In genomic region chr4:181939199-181939945, GRCh38 we compare ENCODE assay signal across 13 cellular contexts.
DNase-seq lines count a peak whose midpoint lies in the region; ATAC-seq and TF ChIP-seq lines count a peak whose summit lies in the region.
"Had no signal": no experiment of that assay in that cellular context is flagged by ENCODE, and none has a peak within 500 bp of the region (broad histone marks: within the 10 kb centered on the region; RNA-seq: fewer than 3 reads in every experiment).

No MANE protein-coding gene starts in this region.

- H3K9ac ChIP-seq in endodermal cell (ENCODE audit: extremely low read depth, low read length, poor library complexity, severe bottlenecking), result no peak overlapping the region
- peak overlapping the region; percentile 32 for H3K9ac ChIP-seq in mesenchymal stem cell (ENCODE audit: low read length)

- H3K36me3 Mint-ChIP-seq in endodermal cell (ENCODE audit: low read depth), result no peaks in the 10 kb centered on the region

- no peak overlapping the region for H2AFZ ChIP-seq in mesenchymal stem cell (ENCODE audit: low read depth, low read length)

- H2BK120ac ChIP-seq in mesenchymal stem cell (ENCODE audit: low read depth, low read length), result no peak overlapping the region

- ATAC-seq in GM18873 (IDR thresholded peaks at IDR 0.05; ENCODE audit: low FRiP score, unreplicated experiment), result no peak
- ATAC-seq in HG02571 (IDR thresholded peaks at IDR 0.05; ENCODE audit: unreplicated experiment), result no peak

- H3K4me1 ChIP-seq in endodermal cell (ENCODE audit: control insufficient read depth, insufficient read depth, low read length), result no peaks in the 10 kb centered on the region
- no peaks in the 10 kb centered on the region for H3K4me1 ChIP-seq in mesenchymal stem cell (ENCODE audit: control insufficient read depth, insufficient read depth, low read depth, low read length)

- no peak overlapping the region for H2AK5ac ChIP-seq in mesenchymal stem cell (ENCODE audit: low read length, severe bottlenecking)

- H3K18ac ChIP-seq in mesenchymal stem cell (ENCODE audit: low read depth in 1 of 2, low read length in 2 of 2), result no peak overlapping the region

- no peak overlapping the region for H4K91ac ChIP-seq in mesenchymal stem cell (ENCODE audit: low read length)

- H3K27ac Mint-ChIP-seq in endodermal cell, result no peak overlapping the region

- H3K4me1 Mint-ChIP-seq in endodermal cell, result no peaks in the 10 kb centered on the region

- no peak overlapping the region for H2BK15ac ChIP-seq in mesenchymal stem cell (ENCODE audit: low read depth, poor library complexity, severe bottlenecking)

- no peak overlapping the region for H3K4me2 ChIP-seq in mesenchymal stem cell (ENCODE audit: low read length, poor library complexity, severe bottlenecking)

- H3K4ac ChIP-seq in mesenchymal stem cell (ENCODE audit: low read depth in 1 of 2, low read length in 2 of 2), result no peak overlapping the region

- TF ChIP-seq CTCF in C4-2B (conservative IDR thresholded peaks at IDR 0.05), result peak; percentile 12
- TF ChIP-seq CTCF in endodermal cell (conservative IDR thresholded peaks at IDR 0.05), result peak; percentile 27

- 83 to 86% methylated on average over 9 to 15 of the region's 15 CpGs for WGBS in endodermal cell (ENCODE audit: insufficient coverage in 1 of 2, insufficient read length in 1 of 2), 2 experiments
- 72% methylated on average over 11 of the region's 15 CpGs for WGBS in mesenchymal stem cell

- no peaks in the 10 kb centered on the region for H3K36me3 ChIP-seq in endodermal cell (ENCODE audit: control insufficient read depth, insufficient read depth, low read length)
- no peaks in the 10 kb centered on the region for H3K36me3 ChIP-seq in mesenchymal stem cell (ENCODE audit: control insufficient read depth in 1 of 2, insufficient read depth in 2 of 2, low read depth in 1 of 2, low read length in 2 of 2)

- H3K14ac ChIP-seq in mesenchymal stem cell (ENCODE audit: low read length in 2 of 2), result no peak overlapping the region

- DNase-seq in RPMI7951 (ENCODE audit: low read depth), result peak; percentile 82
- peak; percentile 54 for DNase-seq in endodermal cell
- no peak for DNase-seq in mesenchymal stem cell
- DNase-seq in NCI-H2196 (lab: John Stamatoyannopoulos, UW; ENCODE audit: unreplicated experiment), result no peak
- DNase-seq in activated T-cell treated with anti-CD3 and anti-CD28 coated beads, Interleukin-2, amount 50 U/mL, for 1 hour, result no peak
- DNase-seq: activated effector memory CD4-positive, alpha-beta T cell treated with Interleukin-2 at 50 U/mL for 16 hours; NCI-H1417 treated with DMSO at 0.1 percent for 48 hours; NCI-H446 treated with DMSO at 0.1 percent for 48 hours; stimulated activated naive CD4-positive, alpha-beta T cell had no signal

- no peak overlapping the region for H2BK5ac ChIP-seq in mesenchymal stem cell (ENCODE audit: low read depth, low read length, poor library complexity, severe bottlenecking)

- no peaks in the 10 kb centered on the region for H3K9me3 ChIP-seq in endodermal cell (ENCODE audit: control insufficient read depth, low read length)
- H3K9me3 ChIP-seq in mesenchymal stem cell (ENCODE audit: control insufficient read depth, low read length), result no peaks in the 10 kb centered on the region

- no peak overlapping the region for H3K4me3 Mint-ChIP-seq in endodermal cell

- no peaks in the 10 kb centered on the region for H3K27me3 Mint-ChIP-seq in endodermal cell (ENCODE audit: insufficient read depth)

- H3K79me1 ChIP-seq in mesenchymal stem cell (replicated peaks; ENCODE audit: low read length, poor library complexity, severe bottlenecking), result no peaks in the 10 kb centered on the region

- H2BK12ac ChIP-seq in mesenchymal stem cell (ENCODE audit: low read length in 2 of 2), result no peak overlapping the region

- H3K27me3 ChIP-seq in endodermal cell (ENCODE audit: control insufficient read depth, insufficient read depth, low read length, poor library complexity, severe bottlenecking) (no peaks in the 10 kb centered on the region), mesenchymal stem cell (ENCODE audit: control insufficient read depth in 1 of 2, insufficient read depth in 1 of 2, low read length in 2 of 2) (no peaks in the 10 kb centered on the region)

- H3K4me3 ChIP-seq in endodermal cell (ENCODE audit: low read length) (no peak overlapping the region), mesenchymal stem cell (ENCODE audit: insufficient read depth in 1 of 2, low read depth in 1 of 2, low read length in 2 of 2) (no peak overlapping the region)

- H4K8ac ChIP-seq in mesenchymal stem cell (ENCODE audit: low read length), result no peak overlapping the region

- H3K23ac ChIP-seq in mesenchymal stem cell (ENCODE audit: low read length in 2 of 2), result no peak overlapping the region

- no peaks in the 10 kb centered on the region for H3K9me3 Mint-ChIP-seq in endodermal cell

- H3K27ac ChIP-seq in C4-2B (no peak overlapping the region), endodermal cell (ENCODE audit: low read depth, low read length) (no peak overlapping the region), mesenchymal stem cell (ENCODE audit: low read length, poor library complexity, severe bottlenecking) (no peak overlapping the region)
- H3K27ac ChIP-seq: HL-60 had no signal

Comparison
In these comparisons a context has a peak if more than half of its experiments do, and no peak if none do; other contexts are left out.
1. DNase-seq: peak in RPMI7951 (single experiment) and endodermal cell (single experiment); none in mesenchymal stem cell (single experiment), NCI-H2196 (single experiment) and activated T-cell treated with anti-CD3 and anti-CD28 coated beads, Interleukin-2, amount 50 U/mL, for 1 hour (single experiment).